In the genomic region with DNA sequence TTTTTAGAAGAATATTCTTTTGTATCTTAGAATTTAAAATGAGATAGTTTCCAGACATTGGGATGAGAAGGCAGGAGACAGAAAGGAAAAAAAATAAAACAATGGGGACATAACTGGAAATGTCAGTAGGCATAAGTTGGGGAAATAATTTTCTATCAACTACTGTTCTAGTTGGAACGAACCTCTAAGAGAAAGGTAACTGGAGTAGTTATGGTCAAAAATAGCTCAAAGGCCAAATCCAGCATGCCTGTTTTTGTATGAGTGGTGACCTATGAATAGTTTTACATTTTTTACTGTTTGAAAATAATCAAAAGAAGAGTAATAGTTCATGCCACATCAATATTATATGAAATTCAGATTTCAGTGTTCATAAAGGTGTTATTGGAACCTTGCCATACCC, we compare ENCODE assay signal across 19 cellular contexts.
DNase-seq lines count a peak whose midpoint lies in the region; ATAC-seq and TF ChIP-seq lines count a peak whose summit lies in the region.
"Had no signal": no experiment of that assay in that cellular context is flagged by ENCODE, and none has a peak within 500 bp of the region (broad histone marks: within the 10 kb centered on the region; RNA-seq: fewer than 3 reads in every experiment).

No MANE protein-coding gene starts in this region.

- TF ChIP-seq CTCF in psoas muscle (IDR thresholded peaks at IDR 0.05) (no peak), tibial artery (IDR thresholded peaks at IDR 0.05) (no peak)

- DNase-seq in left ventricle myocardium superior (no peak), left cardiac atrium (no peak), psoas muscle (no peak), tibial artery (no peak), sciatic nerve (ENCODE audit: low spot score) (no peak), SW 1271 (lab: John Stamatoyannopoulos, UW) (no peak)
- DNase-seq: AML-193; CD4-positive, alpha-beta T cell; NCI-H1048; NCI-H1417; NCI-H1694; NCI-H2029 treated with DMSO at 0.1 percent for 48 hours; NCI-H446 treated with DMSO at 0.1 percent for 48 hours; NCI-H526; RPMI8226; SHP77 treated with DMSO at 0.1 percent for 48 hours had no signal

- H3K36me3 ChIP-seq in psoas muscle (ENCODE audit: insufficient read depth in 1 of 2, low read depth in 1 of 2) (no peaks in the 10 kb centered on the region), tibial artery (no peaks in the 10 kb centered on the region)
- H3K36me3 ChIP-seq: BLaER1 treated with 17β-estradiol and CSF1 and Interleukin-3, amounts not matched to agents 10 nM and 100 nM had no signal

- H3K27me3 ChIP-seq in psoas muscle (ENCODE audit: insufficient read depth in 3 of 3, low read length in 2 of 3) = no peaks in the 10 kb centered on the region
- H3K27me3 ChIP-seq in tibial artery = no peaks in the 10 kb centered on the region
- H3K27me3 ChIP-seq: BLaER1 treated with 17β-estradiol and CSF1 and Interleukin-3, amounts not matched to agents 10 nM and 100 nM had no signal

- H3K27ac ChIP-seq in psoas muscle = peak overlapping the region; percentile 83
- peak overlapping the region; percentile 47 to 55 for H3K27ac ChIP-seq in tibial artery
- H3K27ac ChIP-seq: A549; BLaER1 treated with 17β-estradiol and CSF1 and Interleukin-3, amounts not matched to agents 10 nM and 100 nM had no signal

- ATAC-seq in left ventricle myocardium superior (peak; percentile 52), left cardiac atrium (no peak), psoas muscle (peak in 2 of 4 donors; percentile 47 to 76), sciatic nerve (no peak), GM21360 (IDR thresholded peaks at IDR 0.05; ENCODE audit: unreplicated experiment) (no peak)
- ATAC-seq: A549 had no signal

- intact Hi-C loops in left ventricle myocardium superior (cut with micrococcal nuclease) (no loop called here), left cardiac atrium (cut with DNase I) (no loop called here), psoas muscle (cut with DNase I) (loop anchor here in 1 of 2 donors (5.0 kb wide), 1 partner anchor 84 kb away; no protein-coding TSS in a partner anchor), tibial artery (cut with DNase I; ENCODE audit: low total_unique reads) (no loop called here), sciatic nerve (cut with DNase I) (no loop called here)

- peaks cover 29% of the 10 kb centered on the region for H3K4me1 ChIP-seq in psoas muscle
- H3K4me1 ChIP-seq in tibial artery = peaks cover 0 to 40% (median 25%) of the 10 kb centered on the region in 4 donors
- H3K4me1 ChIP-seq: A549; BLaER1 treated with 17β-estradiol and CSF1 and Interleukin-3, amounts not matched to agents 10 nM and 100 nM had no signal

- WGBS in psoas muscle, 3 donors = 12 to 16% (median 13%) methylated on average over 1 of the region's 1 CpG

- no peaks in the 10 kb centered on the region for H3K9me3 ChIP-seq in psoas muscle
- H3K9me3 ChIP-seq in tibial artery = no peaks in the 10 kb centered on the region
- H3K9me3 ChIP-seq: A549; BLaER1 treated with 17β-estradiol and CSF1 and Interleukin-3, amounts not matched to agents 10 nM and 100 nM had no signal

- H3K4me3 ChIP-seq in psoas muscle = no peak overlapping the region
- no peak overlapping the region for H3K4me3 ChIP-seq in tibial artery
- H3K4me3 ChIP-seq: A549; BLaER1 treated with 17β-estradiol and CSF1 and Interleukin-3, amounts not matched to agents 10 nM and 100 nM had no signal
